In genomic region chr2:155054712-155055111, GRCh38 we compare ENCODE assay signal across 26 cellular contexts.
"Had no signal": no experiment of that assay in that cellular context is flagged by ENCODE, and none has a peak within 500 bp of the region (broad histone marks: within the 10 kb centered on the region; RNA-seq: fewer than 3 reads in every experiment).

No MANE protein-coding gene starts in this region.

- H3K4me3 ChIP-seq: left ventricle myocardium inferior, lung, mucosa of descending colon, pancreas, prostate gland, skin epidermis, tibial nerve, uterus had no signal

- H3K27me3 ChIP-seq: pancreas, tibial nerve, uterus had no signal

- H3K27ac Mint-ChIP-seq: immature natural killer cell; natural killer cell treated with Interleukin-12 subunit alpha and Interleukin-12 subunit beta and Interleukin-15 and Interleukin-18, amount 100 ng/mL, for 72 hours; stimulated activated naive CD8-positive, alpha-beta T cell treated with anti-CD3 and anti-CD28 coated beads, Interleukin-15, amount 100 ng/mL, for 72 hours; type B pancreatic cell had no signal

- ATAC-seq: mucosa of descending colon; naive thymus-derived CD4-positive, alpha-beta T cell; natural killer cell treated with Interleukin-12 subunit alpha and Interleukin-12 subunit beta and Interleukin-15 and Interleukin-18, amount 100 ng/mL, for 72 hours; pancreas; right cardiac atrium; sciatic nerve; stimulated activated naive CD8-positive, alpha-beta T cell treated with anti-CD3 and anti-CD28 coated beads, Interleukin-15, amount 100 ng/mL, for 72 hours had no signal

- H3K9me3 ChIP-seq: mucosa of descending colon, pancreas, prostate gland, tibial nerve, uterus had no signal

- H3K36me3 ChIP-seq: left ventricle myocardium inferior, pancreas, prostate gland, tibial nerve, uterus had no signal

- H3K4me1 Mint-ChIP-seq: immature natural killer cell; naive thymus-derived CD4-positive, alpha-beta T cell; stimulated activated naive CD8-positive, alpha-beta T cell treated with anti-CD3 and anti-CD28 coated beads, Interleukin-15, amount 100 ng/mL, for 72 hours had no signal

- H3K4me1 ChIP-seq: left ventricle myocardium inferior, pancreas, prostate gland, tibial nerve, uterus had no signal

- H3K4me3 Mint-ChIP-seq: immature natural killer cell; naive thymus-derived CD4-positive, alpha-beta T cell; natural killer cell treated with Interleukin-12 subunit alpha and Interleukin-12 subunit beta and Interleukin-15 and Interleukin-18, amount 100 ng/mL, for 72 hours; stimulated activated naive CD8-positive, alpha-beta T cell treated with anti-CD3 and anti-CD28 coated beads, Interleukin-15, amount 100 ng/mL, for 72 hours; type B pancreatic cell had no signal

- DNase-seq: hypothalamus; immature natural killer cell; left ventricle myocardium inferior; mesendoderm; midbrain; mucosa of descending colon; naive thymus-derived CD4-positive, alpha-beta T cell; pancreas; posterior cingulate gyrus; retina; right cardiac atrium; stimulated activated CD4-positive, alpha-beta T cell treated with anti-CD3 and anti-CD28 coated beads, Interleukin-12 subunit alpha, Interleukin-12 subunit beta, amount 100 ng/mL, for 4 hours; stimulated activated CD4-positive, alpha-beta T cell treated with anti-CD3 and anti-CD28 coated beads, Interleukin-15, amount 100 ng/mL, for 24 hours; stimulated activated CD4-positive, alpha-beta T cell treated with anti-CD3 and anti-CD28 coated beads, Interleukin-2, amount 100 ng/mL, for 24 hours; stimulated activated CD4-positive, alpha-beta T cell treated with anti-CD3 and anti-CD28 coated beads, Interleukin-4, amount 100 ng/mL, for 1 hour; stimulated activated naive CD4-positive, alpha-beta T cell; stimulated activated naive CD8-positive, alpha-beta T cell treated with anti-CD3 and anti-CD28 coated beads, Interleukin-15, amount 100 ng/mL, for 72 hours; substantia nigra; uterus had no signal

- H3K27me3 Mint-ChIP-seq: naive thymus-derived CD4-positive, alpha-beta T cell; natural killer cell treated with Interleukin-12 subunit alpha and Interleukin-12 subunit beta and Interleukin-15 and Interleukin-18, amount 100 ng/mL, for 72 hours; stimulated activated naive CD8-positive, alpha-beta T cell treated with anti-CD3 and anti-CD28 coated beads, Interleukin-15, amount 100 ng/mL, for 72 hours; type B pancreatic cell had no signal

- H3K9me3 Mint-ChIP-seq: stimulated activated naive CD8-positive, alpha-beta T cell treated with anti-CD3 and anti-CD28 coated beads, Interleukin-15, amount 100 ng/mL, for 72 hours; type B pancreatic cell had no signal

- H3K27ac ChIP-seq: left ventricle myocardium inferior, pancreas, prostate gland, skin epidermis, tibial nerve, uterus had no signal

- H3K36me3 Mint-ChIP-seq: naive thymus-derived CD4-positive, alpha-beta T cell; natural killer cell treated with Interleukin-12 subunit alpha and Interleukin-12 subunit beta and Interleukin-15 and Interleukin-18, amount 100 ng/mL, for 72 hours; type B pancreatic cell had no signal
